In the genomic region with DNA sequence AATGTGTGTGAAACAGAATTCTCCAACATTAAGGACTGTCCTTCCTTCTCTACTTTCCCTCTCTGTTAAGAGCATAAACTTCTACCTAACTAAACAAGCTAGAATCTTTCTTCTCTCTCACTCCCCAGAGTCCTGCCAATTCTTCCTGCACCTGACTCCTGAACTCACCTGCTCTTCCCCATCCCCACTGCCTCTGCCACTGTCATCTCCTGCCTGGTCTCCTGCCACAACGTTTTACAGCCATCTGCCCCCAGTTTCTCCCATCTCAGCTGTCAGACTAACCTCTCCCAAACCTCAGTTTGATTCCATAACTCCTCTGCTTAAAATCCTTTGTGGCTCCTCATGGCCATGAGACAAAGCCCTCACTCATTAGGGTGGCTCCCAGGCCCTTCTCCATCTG, we compare ENCODE assay signal across 20 cellular contexts.
"Had no signal": no experiment of that assay in that cellular context is flagged by ENCODE, and none has a peak within 500 bp of the region (broad histone marks: within the 10 kb centered on the region; RNA-seq: fewer than 3 reads in every experiment).

No MANE protein-coding gene starts in this region.

- H3K4me3 Mint-ChIP-seq: endodermal cell; memory B cell; mesothelial cell of epicardium; natural killer cell treated with Interleukin-12 subunit alpha and Interleukin-12 subunit beta and Interleukin-15 and Interleukin-18, amount 100 ng/mL, for 72 hours had no signal

- DNase-seq: colonic mucosa; effector CD4-positive, alpha-beta T cell; endodermal cell; foreskin keratinocyte; head of caudate nucleus; kidney; left cardiac atrium; left ventricle myocardium inferior; lower lobe of right lung; spleen; stimulated activated CD4-positive, alpha-beta T cell treated with anti-CD3 and anti-CD28 coated beads, Interleukin-15, amount 100 ng/mL, for 24 hours; stimulated activated CD4-positive, alpha-beta T cell treated with anti-CD3 and anti-CD28 coated beads, Interleukin-1b, Interleukin-23, amount 100 ng/mL, for 48 hours; stimulated activated CD4-positive, alpha-beta T cell treated with anti-CD3 and anti-CD28 coated beads, Interleukin-4, amount 100 ng/mL, for 24 hours; stimulated activated naive CD4-positive, alpha-beta T cell; stomach; substantia nigra; transverse colon had no signal

- H3K36me3 Mint-ChIP-seq: memory B cell; mesothelial cell of epicardium; natural killer cell treated with Interleukin-12 subunit alpha and Interleukin-12 subunit beta and Interleukin-15 and Interleukin-18, amount 100 ng/mL, for 72 hours had no signal

- H3K27ac Mint-ChIP-seq: endodermal cell; memory B cell; mesothelial cell of epicardium; natural killer cell treated with Interleukin-12 subunit alpha and Interleukin-12 subunit beta and Interleukin-15 and Interleukin-18, amount 100 ng/mL, for 72 hours had no signal

- H3K9me3 Mint-ChIP-seq: endodermal cell; memory B cell; mesothelial cell of epicardium; natural killer cell treated with Interleukin-12 subunit alpha and Interleukin-12 subunit beta and Interleukin-15 and Interleukin-18, amount 100 ng/mL, for 72 hours had no signal

- H3K27me3 Mint-ChIP-seq: memory B cell; natural killer cell treated with Interleukin-12 subunit alpha and Interleukin-12 subunit beta and Interleukin-15 and Interleukin-18, amount 100 ng/mL, for 72 hours had no signal
